1 cellular context compared by ENCODE assay signal in the genomic region with DNA sequence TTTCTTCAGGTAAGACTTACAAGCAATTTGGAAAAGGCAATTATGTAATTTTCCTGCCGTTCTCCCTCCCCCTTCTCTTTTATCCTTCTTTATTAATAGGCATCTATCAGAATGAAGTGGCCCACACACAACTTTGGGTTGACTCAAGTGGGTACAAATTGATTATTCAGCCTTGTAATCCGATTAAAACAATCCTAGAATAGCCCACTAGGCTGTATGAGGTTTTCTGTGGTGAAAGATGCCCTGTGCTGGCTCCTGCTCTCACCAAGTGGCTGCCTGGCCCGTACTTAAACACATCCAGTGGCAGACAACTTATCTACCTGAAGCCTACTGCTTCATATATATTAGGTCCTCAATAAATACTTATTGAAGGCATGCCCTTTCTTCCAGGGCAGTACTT.
TF ChIP-seq lines count a peak whose summit lies in the region.

No MANE protein-coding gene starts in this region.

TF ChIP-seq in GM23338, 12 proteins besides CTCF, POLR2A, EP300 and RAD21 (continued from another document):
- TF ChIP-seq, protein P1, sequence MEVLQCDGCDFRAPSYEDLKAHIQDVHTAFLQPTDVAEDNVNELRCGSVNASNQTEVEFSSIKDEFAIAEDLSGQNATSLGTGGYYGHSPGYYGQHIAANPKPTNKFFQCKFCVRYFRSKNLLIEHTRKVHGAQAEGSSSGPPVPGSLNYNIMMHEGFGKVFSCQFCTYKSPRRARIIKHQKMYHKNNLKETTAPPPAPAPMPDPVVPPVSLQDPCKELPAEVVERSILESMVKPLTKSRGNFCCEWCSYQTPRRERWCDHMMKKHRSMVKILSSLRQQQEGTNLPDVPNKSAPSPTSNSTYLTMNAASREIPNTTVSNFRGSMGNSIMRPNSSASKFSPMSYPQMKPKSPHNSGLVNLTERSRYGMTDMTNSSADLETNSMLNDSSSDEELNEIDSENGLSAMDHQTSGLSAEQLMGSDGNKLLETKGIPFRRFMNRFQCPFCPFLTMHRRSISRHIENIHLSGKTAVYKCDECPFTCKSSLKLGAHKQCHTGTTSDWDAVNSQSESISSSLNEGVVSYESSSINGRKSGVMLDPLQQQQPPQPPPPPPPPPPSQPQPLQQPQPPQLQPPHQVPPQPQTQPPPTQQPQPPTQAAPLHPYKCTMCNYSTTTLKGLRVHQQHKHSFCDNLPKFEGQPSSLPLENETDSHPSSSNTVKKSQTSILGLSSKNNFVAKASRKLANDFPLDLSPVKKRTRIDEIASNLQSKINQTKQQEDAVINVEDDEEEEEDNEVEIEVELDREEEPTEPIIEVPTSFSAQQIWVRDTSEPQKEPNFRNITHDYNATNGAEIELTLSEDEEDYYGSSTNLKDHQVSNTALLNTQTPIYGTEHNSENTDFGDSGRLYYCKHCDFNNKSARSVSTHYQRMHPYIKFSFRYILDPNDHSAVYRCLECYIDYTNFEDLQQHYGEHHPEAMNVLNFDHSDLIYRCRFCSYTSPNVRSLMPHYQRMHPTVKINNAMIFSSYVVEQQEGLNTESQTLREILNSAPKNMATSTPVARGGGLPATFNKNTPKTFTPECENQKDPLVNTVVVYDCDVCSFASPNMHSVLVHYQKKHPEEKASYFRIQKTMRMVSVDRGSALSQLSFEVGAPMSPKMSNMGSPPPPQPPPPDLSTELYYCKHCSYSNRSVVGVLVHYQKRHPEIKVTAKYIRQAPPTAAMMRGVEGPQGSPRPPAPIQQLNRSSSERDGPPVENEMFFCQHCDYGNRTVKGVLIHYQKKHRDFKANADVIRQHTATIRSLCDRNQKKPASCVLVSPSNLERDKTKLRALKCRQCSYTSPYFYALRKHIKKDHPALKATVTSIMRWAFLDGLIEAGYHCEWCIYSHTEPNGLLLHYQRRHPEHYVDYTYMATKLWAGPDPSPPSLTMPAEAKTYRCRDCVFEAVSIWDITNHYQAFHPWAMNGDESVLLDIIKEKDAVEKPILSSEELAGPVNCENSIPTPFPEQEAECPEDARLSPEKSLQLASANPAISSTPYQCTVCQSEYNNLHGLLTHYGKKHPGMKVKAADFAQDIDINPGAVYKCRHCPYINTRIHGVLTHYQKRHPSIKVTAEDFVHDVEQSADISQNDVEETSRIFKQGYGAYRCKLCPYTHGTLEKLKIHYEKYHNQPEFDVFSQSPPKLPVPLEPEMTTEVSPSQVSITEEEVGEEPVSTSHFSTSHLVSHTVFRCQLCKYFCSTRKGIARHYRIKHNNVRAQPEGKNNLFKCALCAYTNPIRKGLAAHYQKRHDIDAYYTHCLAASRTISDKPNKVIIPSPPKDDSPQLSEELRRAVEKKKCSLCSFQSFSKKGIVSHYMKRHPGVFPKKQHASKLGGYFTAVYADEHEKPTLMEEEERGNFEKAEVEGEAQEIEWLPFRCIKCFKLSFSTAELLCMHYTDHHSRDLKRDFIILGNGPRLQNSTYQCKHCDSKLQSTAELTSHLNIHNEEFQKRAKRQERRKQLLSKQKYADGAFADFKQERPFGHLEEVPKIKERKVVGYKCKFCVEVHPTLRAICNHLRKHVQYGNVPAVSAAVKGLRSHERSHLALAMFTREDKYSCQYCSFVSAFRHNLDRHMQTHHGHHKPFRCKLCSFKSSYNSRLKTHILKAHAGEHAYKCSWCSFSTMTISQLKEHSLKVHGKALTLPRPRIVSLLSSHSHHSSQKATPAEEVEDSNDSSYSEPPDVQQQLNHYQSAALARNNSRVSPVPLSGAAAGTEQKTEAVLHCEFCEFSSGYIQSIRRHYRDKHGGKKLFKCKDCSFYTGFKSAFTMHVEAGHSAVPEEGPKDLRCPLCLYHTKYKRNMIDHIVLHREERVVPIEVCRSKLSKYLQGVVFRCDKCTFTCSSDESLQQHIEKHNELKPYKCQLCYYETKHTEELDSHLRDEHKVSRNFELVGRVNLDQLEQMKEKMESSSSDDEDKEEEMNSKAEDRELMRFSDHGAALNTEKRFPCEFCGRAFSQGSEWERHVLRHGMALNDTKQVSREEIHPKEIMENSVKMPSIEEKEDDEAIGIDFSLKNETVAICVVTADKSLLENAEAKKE (CRISPR knock-in tag; IDR thresholded peaks at IDR 0.05): no peak
- no peak for TF ChIP-seq NANOG (IDR thresholded peaks at IDR 0.05; ENCODE audit: borderline replicate concordance)
- TF ChIP-seq, protein P2, sequence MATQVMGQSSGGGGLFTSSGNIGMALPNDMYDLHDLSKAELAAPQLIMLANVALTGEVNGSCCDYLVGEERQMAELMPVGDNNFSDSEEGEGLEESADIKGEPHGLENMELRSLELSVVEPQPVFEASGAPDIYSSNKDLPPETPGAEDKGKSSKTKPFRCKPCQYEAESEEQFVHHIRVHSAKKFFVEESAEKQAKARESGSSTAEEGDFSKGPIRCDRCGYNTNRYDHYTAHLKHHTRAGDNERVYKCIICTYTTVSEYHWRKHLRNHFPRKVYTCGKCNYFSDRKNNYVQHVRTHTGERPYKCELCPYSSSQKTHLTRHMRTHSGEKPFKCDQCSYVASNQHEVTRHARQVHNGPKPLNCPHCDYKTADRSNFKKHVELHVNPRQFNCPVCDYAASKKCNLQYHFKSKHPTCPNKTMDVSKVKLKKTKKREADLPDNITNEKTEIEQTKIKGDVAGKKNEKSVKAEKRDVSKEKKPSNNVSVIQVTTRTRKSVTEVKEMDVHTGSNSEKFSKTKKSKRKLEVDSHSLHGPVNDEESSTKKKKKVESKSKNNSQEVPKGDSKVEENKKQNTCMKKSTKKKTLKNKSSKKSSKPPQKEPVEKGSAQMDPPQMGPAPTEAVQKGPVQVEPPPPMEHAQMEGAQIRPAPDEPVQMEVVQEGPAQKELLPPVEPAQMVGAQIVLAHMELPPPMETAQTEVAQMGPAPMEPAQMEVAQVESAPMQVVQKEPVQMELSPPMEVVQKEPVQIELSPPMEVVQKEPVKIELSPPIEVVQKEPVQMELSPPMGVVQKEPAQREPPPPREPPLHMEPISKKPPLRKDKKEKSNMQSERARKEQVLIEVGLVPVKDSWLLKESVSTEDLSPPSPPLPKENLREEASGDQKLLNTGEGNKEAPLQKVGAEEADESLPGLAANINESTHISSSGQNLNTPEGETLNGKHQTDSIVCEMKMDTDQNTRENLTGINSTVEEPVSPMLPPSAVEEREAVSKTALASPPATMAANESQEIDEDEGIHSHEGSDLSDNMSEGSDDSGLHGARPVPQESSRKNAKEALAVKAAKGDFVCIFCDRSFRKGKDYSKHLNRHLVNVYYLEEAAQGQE (IDR thresholded peaks at IDR 0.05; ENCODE audit: unreplicated experiment): no peak
- no peak for TF ChIP-seq ZNF331 (CRISPR knock-in tag; IDR thresholded peaks at IDR 0.05; ENCODE audit: low read depth)
- no peak for TF ChIP-seq JUNB (IDR thresholded peaks at IDR 0.05; ENCODE audit: unreplicated experiment)
- no peak for TF ChIP-seq STAT1 (IDR thresholded peaks at IDR 0.05; ENCODE audit: unreplicated experiment)
- TF ChIP-seq POLR2AphosphoS5 (IDR thresholded peaks at IDR 0.05; ENCODE audit: low read depth): no peak
TF ChIP-seq in GM23338: peak in this region for 0.
